In the genomic region with DNA sequence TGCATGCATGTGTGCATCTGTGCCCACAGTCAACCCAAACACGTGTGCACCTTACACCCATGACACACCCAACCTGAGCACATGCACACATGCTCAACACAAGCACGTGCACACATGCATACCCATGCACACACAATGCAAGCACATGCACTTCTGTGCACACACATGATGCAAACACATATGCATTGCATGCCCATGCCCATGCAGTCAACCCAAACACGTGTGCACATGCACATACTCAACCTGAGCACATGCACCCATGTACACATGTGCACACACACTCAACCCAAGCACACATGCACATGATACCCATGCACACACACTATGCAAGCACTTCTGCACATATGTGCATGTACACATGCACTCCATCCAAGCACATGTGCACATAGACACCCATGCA, we compare ENCODE assay signal across 1 cellular context.
TF ChIP-seq lines count a peak whose summit lies in the region.

No MANE protein-coding gene starts in this region.

TF ChIP-seq in K562, 482 proteins besides CTCF, POLR2A, EP300 and RAD21 (continued from another document):
- TF ChIP-seq, protein P1, sequence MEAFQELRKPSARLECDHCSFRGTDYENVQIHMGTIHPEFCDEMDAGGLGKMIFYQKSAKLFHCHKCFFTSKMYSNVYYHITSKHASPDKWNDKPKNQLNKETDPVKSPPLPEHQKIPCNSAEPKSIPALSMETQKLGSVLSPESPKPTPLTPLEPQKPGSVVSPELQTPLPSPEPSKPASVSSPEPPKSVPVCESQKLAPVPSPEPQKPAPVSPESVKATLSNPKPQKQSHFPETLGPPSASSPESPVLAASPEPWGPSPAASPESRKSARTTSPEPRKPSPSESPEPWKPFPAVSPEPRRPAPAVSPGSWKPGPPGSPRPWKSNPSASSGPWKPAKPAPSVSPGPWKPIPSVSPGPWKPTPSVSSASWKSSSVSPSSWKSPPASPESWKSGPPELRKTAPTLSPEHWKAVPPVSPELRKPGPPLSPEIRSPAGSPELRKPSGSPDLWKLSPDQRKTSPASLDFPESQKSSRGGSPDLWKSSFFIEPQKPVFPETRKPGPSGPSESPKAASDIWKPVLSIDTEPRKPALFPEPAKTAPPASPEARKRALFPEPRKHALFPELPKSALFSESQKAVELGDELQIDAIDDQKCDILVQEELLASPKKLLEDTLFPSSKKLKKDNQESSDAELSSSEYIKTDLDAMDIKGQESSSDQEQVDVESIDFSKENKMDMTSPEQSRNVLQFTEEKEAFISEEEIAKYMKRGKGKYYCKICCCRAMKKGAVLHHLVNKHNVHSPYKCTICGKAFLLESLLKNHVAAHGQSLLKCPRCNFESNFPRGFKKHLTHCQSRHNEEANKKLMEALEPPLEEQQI (IDR thresholded peaks at IDR 0.05): no peak
- TF ChIP-seq SOX6 (IDR thresholded peaks at IDR 0.05) (no peak), KLF13 (tag; IDR thresholded peaks at IDR 0.05; ENCODE audit: borderline replicate concordance, low read depth) (no peak)
- TF ChIP-seq, protein P2, sequence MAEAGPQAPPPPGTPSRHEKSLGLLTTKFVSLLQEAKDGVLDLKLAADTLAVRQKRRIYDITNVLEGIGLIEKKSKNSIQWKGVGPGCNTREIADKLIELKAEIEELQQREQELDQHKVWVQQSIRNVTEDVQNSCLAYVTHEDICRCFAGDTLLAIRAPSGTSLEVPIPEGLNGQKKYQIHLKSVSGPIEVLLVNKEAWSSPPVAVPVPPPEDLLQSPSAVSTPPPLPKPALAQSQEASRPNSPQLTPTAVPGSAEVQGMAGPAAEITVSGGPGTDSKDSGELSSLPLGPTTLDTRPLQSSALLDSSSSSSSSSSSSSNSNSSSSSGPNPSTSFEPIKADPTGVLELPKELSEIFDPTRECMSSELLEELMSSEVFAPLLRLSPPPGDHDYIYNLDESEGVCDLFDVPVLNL (CRISPR knock-in tag; IDR thresholded peaks at IDR 0.05; ENCODE audit: low read depth): 0 out of 2 replicates have a peak, but pooled peaks have one; percentile 12
- TF ChIP-seq, protein P3, sequence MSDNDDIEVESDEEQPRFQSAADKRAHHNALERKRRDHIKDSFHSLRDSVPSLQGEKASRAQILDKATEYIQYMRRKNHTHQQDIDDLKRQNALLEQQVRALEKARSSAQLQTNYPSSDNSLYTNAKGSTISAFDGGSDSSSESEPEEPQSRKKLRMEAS (CRISPR knock-in tag; IDR thresholded peaks at IDR 0.05): peak; percentile 73; the same call in 1 of the 2 replicates
